18 cellular contexts compared by ENCODE assay signal in the genomic region with DNA sequence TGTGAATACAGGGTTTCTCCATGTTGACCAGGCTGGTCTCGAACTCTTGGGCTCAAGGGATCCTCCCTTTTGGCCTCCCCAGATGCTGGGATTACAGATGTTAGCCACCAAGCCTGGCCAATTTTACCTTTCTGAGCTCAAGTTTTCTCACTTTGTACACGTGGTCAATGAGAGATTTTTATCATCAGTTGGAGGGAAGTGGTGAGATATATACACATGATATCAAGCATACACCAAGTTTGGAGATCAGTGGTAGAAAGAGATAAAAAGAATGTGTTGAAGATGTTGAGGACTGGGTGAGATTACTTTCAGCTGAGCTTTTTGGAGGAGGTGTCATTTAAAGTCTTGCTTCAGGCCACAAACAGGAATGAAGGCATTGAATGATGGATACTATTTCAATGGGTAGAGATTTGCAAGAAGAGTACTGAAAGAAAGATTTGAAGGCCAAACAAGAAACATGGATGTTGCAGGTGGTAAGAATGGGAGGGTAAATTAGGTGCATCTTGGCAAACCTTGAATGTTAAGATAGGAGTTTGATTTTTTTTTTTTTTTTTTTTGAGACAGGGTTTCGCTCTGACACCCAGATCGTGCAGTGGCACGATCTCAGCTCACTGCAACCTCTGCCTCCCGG. TPM values are rescaled to one million over a fixed set of nuclear protein-coding genes. Genes with fewer than 3 reads are reported as not detected.
DNase-seq lines count a peak whose midpoint lies in the region; ATAC-seq and TF ChIP-seq lines count a peak whose summit lies in the region.
"Had no signal": no experiment of that assay in that cellular context is flagged by ENCODE, and none has a peak within 500 bp of the region (broad histone marks: within the 10 kb centered on the region; RNA-seq: fewer than 3 reads in every experiment).

No MANE protein-coding gene starts in this region.

- no peaks in the 10 kb centered on the region for H3K9me3 Mint-ChIP-seq in activated T-cell treated with anti-CD3 and anti-CD28 coated beads, Interleukin-2, amount 50 U/mL, for 24 hours
- no peaks in the 10 kb centered on the region for H3K9me3 Mint-ChIP-seq in activated T-helper 17 cell treated with anti-CD3 and anti-CD28 coated beads, Interleukin-2, amount 50 U/mL, for 72 hours
- H3K9me3 Mint-ChIP-seq in natural killer cell treated with Interleukin-12 subunit alpha and Interleukin-12 subunit beta and Interleukin-15 and Interleukin-18, amount 100 ng/mL, for 72 hours: no peaks in the 10 kb centered on the region

- peak overlapping the region; percentile 45 for H3K27ac Mint-ChIP-seq in activated T-cell treated with anti-CD3 and anti-CD28 coated beads, Interleukin-2, amount 50 U/mL, for 24 hours
- peak overlapping the region; percentile 9 for H3K27ac Mint-ChIP-seq in activated T-helper 17 cell treated with anti-CD3 and anti-CD28 coated beads, Interleukin-2, amount 50 U/mL, for 72 hours
- H3K27ac Mint-ChIP-seq in natural killer cell treated with Interleukin-12 subunit alpha and Interleukin-12 subunit beta and Interleukin-15 and Interleukin-18, amount 100 ng/mL, for 72 hours: peak overlapping the region; percentile 38 to 54

- intact Hi-C loops in OCI-LY7 (cut with micrococcal nuclease; ENCODE audit: unreplicated experiment): no loop called here

- H3K27me3 ChIP-seq in osteoblast (ENCODE audit: insufficient read depth, low read length): no peaks in the 10 kb centered on the region
- H3K27me3 ChIP-seq: BE2C, ovary, testis had no signal

- H3K36me3 Mint-ChIP-seq in activated T-cell treated with anti-CD3 and anti-CD28 coated beads, Interleukin-2, amount 50 U/mL, for 24 hours (ENCODE audit: low read depth): peaks cover 3% of the 10 kb centered on the region
- peaks cover 9% of the 10 kb centered on the region for H3K36me3 Mint-ChIP-seq in activated T-helper 17 cell treated with anti-CD3 and anti-CD28 coated beads, Interleukin-2, amount 50 U/mL, for 72 hours (ENCODE audit: low read depth)
- H3K36me3 Mint-ChIP-seq in natural killer cell treated with Interleukin-12 subunit alpha and Interleukin-12 subunit beta and Interleukin-15 and Interleukin-18, amount 100 ng/mL, for 72 hours: no peaks in the 10 kb centered on the region

- H3K4me2 ChIP-seq in OCI-LY7 (ENCODE audit: low read length) (no peak overlapping the region), osteoblast (ENCODE audit: insufficient read depth, low read length) (no peak overlapping the region)
- H3K4me2 ChIP-seq: A549 had no signal

- no peaks in the 10 kb centered on the region for H3K9me2 ChIP-seq in OCI-LY7 (ENCODE audit: insufficient read depth, low read length)

- no peaks in the 10 kb centered on the region for H3K27me3 Mint-ChIP-seq in activated T-cell treated with anti-CD3 and anti-CD28 coated beads, Interleukin-2, amount 50 U/mL, for 24 hours
- H3K27me3 Mint-ChIP-seq in activated T-helper 17 cell treated with anti-CD3 and anti-CD28 coated beads, Interleukin-2, amount 50 U/mL, for 72 hours: no peaks in the 10 kb centered on the region
- no peaks in the 10 kb centered on the region for H3K27me3 Mint-ChIP-seq in natural killer cell treated with Interleukin-12 subunit alpha and Interleukin-12 subunit beta and Interleukin-15 and Interleukin-18, amount 100 ng/mL, for 72 hours

- no TSS peak for BruUV-seq in OCI-LY7 (replicated peaks; lab: Mats Ljungman, UMichigan)

- DNase-seq in activated T-cell treated with anti-CD3 and anti-CD28 coated beads, Interleukin-2, amount 50 U/mL, for 24 hours: no peak
- DNase-seq in activated T-cell treated with anti-CD3 and anti-CD28 coated beads for 4 hours (no peak), OCI-LY7 (ENCODE audit: low spot score) (no peak), Kasumi-1 (lab: John Stamatoyannopoulos, UW) (no peak), osteoblast (ENCODE audit: insufficient read length, low spot score, missing footprints) (no peak), kidney glomerular epithelial cell (lab: John Stamatoyannopoulos, UW) (no peak)
- DNase-seq in natural killer cell treated with Interleukin-12 subunit alpha and Interleukin-12 subunit beta and Interleukin-15 and Interleukin-18, amount 100 ng/mL, for 72 hours (ENCODE audit: low spot score): no peak
- DNase-seq: anterior cingulate cortex, BE2C, foreskin melanocyte, kidney, NCI-H1417 treated with DMSO at 0.1 percent for 48 hours, NCI-H526, ovary, right cardiac atrium, testis had no signal

- H3K4me3 ChIP-seq in OCI-LY7 (ENCODE audit: low read depth, low read length, poor library complexity, severe bottlenecking): no peak overlapping the region
- H3K4me3 ChIP-seq in osteoblast (ENCODE audit: insufficient read depth, low read length): no peak overlapping the region
- H3K4me3 ChIP-seq: A549, ovary, testis had no signal

- 0 out of 2 replicates have a peak, but pooled peaks cover 4% of the 10 kb centered on the region for H4K20me1 ChIP-seq in OCI-LY7 (ENCODE audit: insufficient read depth, low read length)
- H4K20me1 ChIP-seq in osteoblast (ENCODE audit: insufficient read depth, low read length): peaks cover 8% of the 10 kb centered on the region

- ATAC-seq in activated T-helper 17 cell treated with anti-CD3 and anti-CD28 coated beads, Interleukin-2, amount 50 U/mL, for 72 hours (replicated peaks): no peak
- ATAC-seq in natural killer cell treated with Interleukin-12 subunit alpha and Interleukin-12 subunit beta and Interleukin-15 and Interleukin-18, amount 100 ng/mL, for 72 hours: no peak
- ATAC-seq: A549, right cardiac atrium had no signal

- TF ChIP-seq CTCF in OCI-LY7 (conservative IDR thresholded peaks at IDR 0.05; ENCODE audit: low read length): no peak
- TF ChIP-seq CTCF in osteoblast (IDR thresholded peaks at IDR 0.05; ENCODE audit: extremely low read depth, low read depth, low read length): no peak

- peaks cover 18% of the 10 kb centered on the region for H3K4me1 ChIP-seq in OCI-LY7 (ENCODE audit: insufficient read depth, low read length, poor library complexity, severe bottlenecking)
- H3K4me1 ChIP-seq in osteoblast (ENCODE audit: insufficient read depth, low read length): peaks cover 17% of the 10 kb centered on the region
- H3K4me1 ChIP-seq: BE2C had no signal

- CTCF ChIA-PET in OCI-LY7 (lab: Charles Lee; ENCODE audit: unreplicated experiment): no interaction called here

- peaks cover 13% of the 10 kb centered on the region for H3K79me2 ChIP-seq in OCI-LY7 (ENCODE audit: insufficient read depth, low read depth, low read length)
- H3K79me2 ChIP-seq in osteoblast (ENCODE audit: insufficient read depth, low read length): peaks cover 19% of the 10 kb centered on the region

- H3K9me3 ChIP-seq in OCI-LY7 (ENCODE audit: low read length) (no peaks in the 10 kb centered on the region), osteoblast (ENCODE audit: low read depth, low read length) (no peaks in the 10 kb centered on the region)
- H3K9me3 ChIP-seq: A549, BE2C, ovary, testis had no signal

- H3K4me1 Mint-ChIP-seq in activated T-cell treated with anti-CD3 and anti-CD28 coated beads, Interleukin-2, amount 50 U/mL, for 24 hours (ENCODE audit: low read depth): peaks cover 35% of the 10 kb centered on the region
- peaks cover 23% of the 10 kb centered on the region for H3K4me1 Mint-ChIP-seq in activated T-helper 17 cell treated with anti-CD3 and anti-CD28 coated beads, Interleukin-2, amount 50 U/mL, for 72 hours
- H3K4me1 Mint-ChIP-seq in natural killer cell treated with Interleukin-12 subunit alpha and Interleukin-12 subunit beta and Interleukin-15 and Interleukin-18, amount 100 ng/mL, for 72 hours (ENCODE audit: low read depth in 2 of 2): peaks cover 28 to 29% of the 10 kb centered on the region in 2 donors

- POLR2A ChIA-PET in OCI-LY7 (lab: Charles Lee): interaction anchor here (0.6 to 1.3 kb wide), 5 partner anchors 8 to 818 kb away, joined by 3 to 5 read pairs (median 3); no protein-coding TSS in a partner anchor

- H3K27ac ChIP-seq in OCI-LY7 (ENCODE audit: low read depth, low read length, poor library complexity, severe bottlenecking) (no peak overlapping the region), osteoblast (ENCODE audit: low read depth, low read length) (no peak overlapping the region)
- H3K27ac ChIP-seq: ovary, testis had no signal

- 0 out of 2 replicates have a peak overlapping the region, but pooled peaks have one; percentile 8 for H2AFZ ChIP-seq in OCI-LY7 (ENCODE audit: low read length)
- H2AFZ ChIP-seq in osteoblast (ENCODE audit: low read length): no peak overlapping the region

- no peaks in the 10 kb centered on the region for H3K36me3 ChIP-seq in OCI-LY7 (ENCODE audit: insufficient read depth, low read length)
- no peaks in the 10 kb centered on the region for H3K36me3 ChIP-seq in osteoblast (ENCODE audit: insufficient read depth, low read length)
- H3K36me3 ChIP-seq: BE2C, ovary had no signal

- H3K4me3 Mint-ChIP-seq in activated T-cell treated with anti-CD3 and anti-CD28 coated beads, Interleukin-2, amount 50 U/mL, for 24 hours: no peak overlapping the region
- H3K4me3 Mint-ChIP-seq in activated T-helper 17 cell treated with anti-CD3 and anti-CD28 coated beads, Interleukin-2, amount 50 U/mL, for 72 hours: peak overlapping the region; percentile 32
- peak overlapping the region; percentile 64 for H3K4me3 Mint-ChIP-seq in natural killer cell treated with Interleukin-12 subunit alpha and Interleukin-12 subunit beta and Interleukin-15 and Interleukin-18, amount 100 ng/mL, for 72 hours

RNA-seq across cellular contexts. Expression of gene SESN2, which starts 3.0 kb away (rescaled TPM):
- total RNA-seq in OCI-LY7 (2014; rRNA removed; shearing (Covaris generic)): 18.3 and 22.8 TPM in 2 replicates
- total RNA-seq in OCI-LY7 (2022) (37.6 and 41.2 TPM in 2 replicates), osteoblast (56.3 and 59.7 TPM in 2 replicates)
- total RNA-seq in activated T-helper 17 cell treated with anti-CD3 and anti-CD28 coated beads, Interleukin-2, amount 50 U/mL, for 72 hours: 10 to 100 TPM; 11.8 to 14.6 TPM
- 10 to 100 TPM; 26.4 to 36.1 TPM for total RNA-seq in natural killer cell treated with Interleukin-12 subunit alpha and Interleukin-12 subunit beta and Interleukin-15 and Interleukin-18, amount 100 ng/mL, for 72 hours

RNA-seq across cellular contexts. Expression of gene ATP5IF1, which starts 20.4 kb away (rescaled TPM):
- total RNA-seq in OCI-LY7 (2014; rRNA removed; shearing (Covaris generic)): 410 and 604 TPM in 2 replicates
- total RNA-seq in OCI-LY7 (2022) (321 and 330 TPM in 2 replicates), osteoblast (51.8 and 53.3 TPM in 2 replicates)
- 100 to 1,000 TPM; 121 to 143 TPM for total RNA-seq in activated T-helper 17 cell treated with anti-CD3 and anti-CD28 coated beads, Interleukin-2, amount 50 U/mL, for 72 hours
- total RNA-seq in natural killer cell treated with Interleukin-12 subunit alpha and Interleukin-12 subunit beta and Interleukin-15 and Interleukin-18, amount 100 ng/mL, for 72 hours: 100 to 1,000 TPM; 112 to 125 TPM

RNA-seq across cellular contexts. Expression of gene DNAJC8, which starts 23.5 kb away (rescaled TPM):
- total RNA-seq in OCI-LY7 (2014; rRNA removed; shearing (Covaris generic)): 71.1 and 94.6 TPM in 2 replicates
- 121 and 129 TPM in 2 replicates for total RNA-seq in OCI-LY7 (2022)
- total RNA-seq in activated T-helper 17 cell treated with anti-CD3 and anti-CD28 coated beads, Interleukin-2, amount 50 U/mL, for 72 hours: 100 to 1,000 TPM in 1 of 2 donors, 10 to 100 TPM in 1; 66.2 to 102 TPM
- total RNA-seq in natural killer cell treated with Interleukin-12 subunit alpha and Interleukin-12 subunit beta and Interleukin-15 and Interleukin-18, amount 100 ng/mL, for 72 hours: 100 to 1,000 TPM in 1 of 2 donors, 10 to 100 TPM in 1; 62.8 to 103 TPM
- 60.1 and 63.4 TPM in 2 replicates for total RNA-seq in osteoblast
